20 cellular contexts compared by ENCODE assay signal in the genomic region with DNA sequence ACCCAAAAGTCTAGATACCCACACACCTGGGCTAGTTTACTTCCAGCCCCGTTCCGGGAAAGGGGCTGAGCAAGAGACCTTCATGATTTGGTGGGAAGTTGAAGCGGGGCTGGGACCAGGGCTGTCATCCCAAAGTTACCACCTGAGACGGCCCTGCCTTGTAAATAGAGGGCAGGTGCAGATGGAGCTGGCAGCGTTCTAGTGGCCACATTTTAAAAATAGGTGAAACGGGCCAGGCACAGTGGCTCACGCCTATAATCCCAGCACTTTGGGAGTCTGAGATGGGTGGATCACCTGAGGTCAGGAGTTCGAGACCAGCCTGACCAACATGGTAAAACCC.
"Had no signal": no experiment of that assay in that cellular context is flagged by ENCODE, and none has a peak within 500 bp of the region (broad histone marks: within the 10 kb centered on the region; RNA-seq: fewer than 3 reads in every experiment).

No MANE protein-coding gene starts in this region.

- H3K4me3 ChIP-seq: cardiac muscle cell had no signal

- H3K36me3 ChIP-seq: brain microvascular endothelial cell, cardiac muscle cell had no signal

- H3K4me3 Mint-ChIP-seq: activated B cell treated with CpG ODN at 0.5 μM for 24 hours; activated CD4-positive, alpha-beta memory T cell treated with anti-CD3 and anti-CD28 coated beads, Interleukin-2, amount 10 ng/mL, durations not matched to agents 7 days and 5 days; activated naive CD4-positive, alpha-beta T cell treated with anti-CD3 and anti-CD28 coated beads, Interleukin-2, amount 10 ng/mL, durations not matched to agents 7 days and 5 days; activated naive CD8-positive, alpha-beta T cell treated with anti-CD3 and anti-CD28 coated beads for 36 hours; activated T-helper 1 cell treated with anti-CD3 and anti-CD28 coated beads, Interleukin-12 subunit alpha, Interleukin-12 subunit beta, Interleukin-2, Interleukin-4 antibody, amounts not matched to agents 30 ng/mL and 10 ng/mL and 1 ng/mL, durations not matched to agents 14 hours and 24 hours and 36 hours; IgD-negative memory B cell; T-helper 1 cell treated with Interleukin-12 subunit alpha and Interleukin-12 subunit beta and Interleukin-4 antibody, amounts not matched to agents 30 μg/mL and 1 μg/mL, for 36 hours had no signal

- H3K27ac ChIP-seq: brain microvascular endothelial cell, cardiac muscle cell had no signal

- H3K27ac Mint-ChIP-seq: activated B cell treated with CpG ODN at 0.5 μM for 24 hours; activated CD4-positive, alpha-beta memory T cell treated with anti-CD3 and anti-CD28 coated beads, Interleukin-2, amount 10 ng/mL, durations not matched to agents 7 days and 5 days; activated naive CD4-positive, alpha-beta T cell treated with anti-CD3 and anti-CD28 coated beads, Interleukin-2, amount 10 ng/mL, durations not matched to agents 7 days and 5 days; activated naive CD8-positive, alpha-beta T cell treated with anti-CD3 and anti-CD28 coated beads for 36 hours; T-helper 1 cell treated with Interleukin-12 subunit alpha and Interleukin-12 subunit beta and Interleukin-4 antibody, amounts not matched to agents 30 μg/mL and 1 μg/mL, for 36 hours had no signal

- H3K27me3 ChIP-seq: brain microvascular endothelial cell, cardiac muscle cell had no signal

- H3K36me3 Mint-ChIP-seq: activated naive CD4-positive, alpha-beta T cell treated with anti-CD3 and anti-CD28 coated beads, Interleukin-2, amount 10 ng/mL, durations not matched to agents 7 days and 5 days; activated naive CD8-positive, alpha-beta T cell treated with anti-CD3 and anti-CD28 coated beads for 36 hours; IgD-negative memory B cell had no signal

- H3K4me1 Mint-ChIP-seq: IgD-negative memory B cell had no signal

- DNase-seq: activated B cell treated with CpG ODN at 0.5 μM for 24 hours; activated CD4-positive, alpha-beta memory T cell treated with anti-CD3 and anti-CD28 coated beads, Interleukin-2, amount 10 ng/mL, durations not matched to agents 7 days and 5 days; activated CD4-positive, alpha-beta T cell treated with anti-CD3 and anti-CD28 coated beads, Interleukin-2, amount 50 U/mL, for 1 hour; activated effector memory CD4-positive, alpha-beta T cell treated with anti-CD3 and anti-CD28 coated beads, Interleukin-2, amount 50 U/mL, for 16 hours; activated naive CD4-positive, alpha-beta T cell treated with anti-CD3 and anti-CD28 coated beads, Interleukin-2, amount 10 ng/mL, durations not matched to agents 7 days and 5 days; activated naive CD8-positive, alpha-beta T cell treated with anti-CD3 and anti-CD28 coated beads for 36 hours; brain microvascular endothelial cell; KG1; NCI-H1092; NCI-H1417; NCI-H1930; NCI-H2107; NCI-H524; PC-3; SHP77 treated with DMSO at 0.1 percent for 48 hours; T-helper 9 cell had no signal

- H3K9me3 Mint-ChIP-seq: activated B cell treated with CpG ODN at 0.5 μM for 24 hours; activated CD4-positive, alpha-beta memory T cell treated with anti-CD3 and anti-CD28 coated beads, Interleukin-2, amount 10 ng/mL, durations not matched to agents 7 days and 5 days; activated naive CD4-positive, alpha-beta T cell treated with anti-CD3 and anti-CD28 coated beads, Interleukin-2, amount 10 ng/mL, durations not matched to agents 7 days and 5 days; activated naive CD8-positive, alpha-beta T cell treated with anti-CD3 and anti-CD28 coated beads for 36 hours; activated T-helper 1 cell treated with anti-CD3 and anti-CD28 coated beads, Interleukin-12 subunit alpha, Interleukin-12 subunit beta, Interleukin-2, Interleukin-4 antibody, amounts not matched to agents 30 ng/mL and 10 ng/mL and 1 ng/mL, durations not matched to agents 14 hours and 24 hours and 36 hours; IgD-negative memory B cell; T-helper 1 cell treated with Interleukin-12 subunit alpha and Interleukin-12 subunit beta and Interleukin-4 antibody, amounts not matched to agents 30 μg/mL and 1 μg/mL, for 36 hours had no signal

- ATAC-seq: PC-3 had no signal

- H3K27me3 Mint-ChIP-seq: activated B cell treated with CpG ODN at 0.5 μM for 24 hours; activated CD4-positive, alpha-beta memory T cell treated with anti-CD3 and anti-CD28 coated beads, Interleukin-2, amount 10 ng/mL, durations not matched to agents 7 days and 5 days; activated naive CD4-positive, alpha-beta T cell treated with anti-CD3 and anti-CD28 coated beads, Interleukin-2, amount 10 ng/mL, durations not matched to agents 7 days and 5 days; activated naive CD8-positive, alpha-beta T cell treated with anti-CD3 and anti-CD28 coated beads for 36 hours; IgD-negative memory B cell had no signal
